In the genomic region with DNA sequence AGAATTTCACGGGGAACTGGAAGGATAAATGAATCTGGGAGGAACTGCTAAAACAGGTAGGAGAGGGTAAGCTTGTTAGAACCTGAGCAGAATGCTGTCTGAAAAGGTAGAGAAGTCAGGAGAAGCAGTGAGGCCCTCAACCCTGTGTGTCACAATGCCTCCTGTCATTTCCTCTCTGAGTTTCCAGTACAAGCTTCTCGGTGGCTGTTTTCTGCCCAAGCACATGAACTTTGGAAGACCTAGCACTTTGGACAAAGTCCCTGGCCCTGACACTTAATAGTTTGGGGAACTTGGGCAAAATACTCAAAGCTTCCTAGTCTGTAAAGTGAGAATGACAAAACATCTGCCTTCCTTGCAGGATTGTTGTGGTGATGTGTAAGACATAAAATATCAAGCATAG, we compare ENCODE assay signal across 9 cellular contexts. TPM values are rescaled to one million over a fixed set of nuclear protein-coding genes. Genes with fewer than 3 reads are reported as not detected.
A peak's percentile ranks its signal among the peaks of the same experiment; 100 is the strongest.
DNase-seq lines count a peak whose midpoint lies in the region; ATAC-seq and TF ChIP-seq lines count a peak whose summit lies in the region.
"Not testable (repeated sequence)": the region's sequence is repeated elsewhere in the genome, so short reads cannot be mapped to it uniquely, and the experiment has no call there.
"Had no signal": no experiment of that assay in that cellular context is flagged by ENCODE, and none has a peak within 500 bp of the region (broad histone marks: within the 10 kb centered on the region; RNA-seq: fewer than 3 reads in every experiment).

No MANE protein-coding gene starts in this region.

- not testable (repeated sequence) for TF ChIP-seq CTCF in left lung (IDR thresholded peaks at IDR 0.05); right lobe of liver (IDR thresholded peaks at IDR 0.05); thoracic aorta (IDR thresholded peaks at IDR 0.05)

- not testable (repeated sequence) for H3K36me3 ChIP-seq in left lung; right lobe of liver; thoracic aorta; aorta (ENCODE audit: control insufficient read depth in 1 of 2, insufficient read depth in 2 of 2, low read length in 1 of 2)

- H3K4me3 ChIP-seq in right cardiac atrium (ENCODE audit: low read length); left lung; right lobe of liver; thoracic aorta; aorta (ENCODE audit: low read length in 2 of 2): not testable (repeated sequence)

- not testable (repeated sequence) for H3K9me3 ChIP-seq in right cardiac atrium (ENCODE audit: control insufficient read depth, low read length); left lung; right lobe of liver; thoracic aorta; aorta (ENCODE audit: control insufficient read depth, low read length)

- DNase-seq in right cardiac atrium; left lung; right lobe of liver; thoracic aorta (ENCODE audit: low spot score); aorta: not testable (repeated sequence)

- not testable (repeated sequence) for TF ChIP-seq POLR2A in right lobe of liver (IDR thresholded peaks at IDR 0.05)

- H3K27ac ChIP-seq in right cardiac atrium (ENCODE audit: low read length); left lung; right lobe of liver; thoracic aorta; aorta (ENCODE audit: low read depth in 1 of 2, low read length in 2 of 2): not testable (repeated sequence)

- intact Hi-C loops in right cardiac atrium (cut with DNase I); left lung (cut with DNase I); right lobe of liver (cut with DNase I); aorta (cut with DNase I): not testable (repeated sequence)

- not testable (repeated sequence) for H3K4me1 ChIP-seq in right cardiac atrium (ENCODE audit: control insufficient read depth, insufficient read depth, low read length); left lung; right lobe of liver; thoracic aorta (ENCODE audit: control insufficient read depth in 1 of 2, low read depth in 2 of 2); aorta (ENCODE audit: control insufficient read depth in 1 of 2, insufficient read depth in 2 of 2, low read length in 2 of 2)

- H3K27me3 ChIP-seq in right cardiac atrium (ENCODE audit: control insufficient read depth, insufficient read depth); left lung; right lobe of liver; thoracic aorta (replicated peaks; ENCODE audit: insufficient read depth); aorta (ENCODE audit: control insufficient read depth in 1 of 2, insufficient read depth in 2 of 2, low read length in 1 of 2): not testable (repeated sequence)

- WGBS in right cardiac atrium, result no CpG with 5 or more reads among the region's 2 CpGs
- no CpG with 5 or more reads among the region's 2 CpGs for WGBS in right lobe of liver (ENCODE audit: insufficient coverage, low coverage, low lambda C conversion rate, missing lambda C conversion rate)
- WGBS in aorta, 2 donors, result no CpG with 5 or more reads among the region's 2 CpGs

- ATAC-seq in SK-N-SH treated with all-trans-retinoic acid at 6 μM for 48 hours (peak; percentile 43), right cardiac atrium (peak; percentile 44 to 78), left lung (peak; percentile 25), right lobe of liver (peak; percentile 62 to 97 (median 79)), thoracic aorta (ENCODE audit: insufficient number of reproducible peaks, low FRiP score, low read depth) (peak; percentile 50), aorta (ENCODE audit: low FRiP score) (peak; percentile 52)

RNA-seq across cellular contexts. Expression of a gene that starts 52.7 kb away (rescaled TPM):
- not detected for total RNA-seq in right cardiac atrium
- polyA plus RNA-seq in right cardiac atrium, result 0.14 TPM
- under 1 TPM; 0.18 to 0.70 TPM for total RNA-seq in left lung
- under 1 TPM in 2 of 6 experiments, not detected in 4; 0.17 to 0.20 TPM for total RNA-seq in right lobe of liver
- not detected for total RNA-seq in thoracic aorta
- total RNA-seq in aorta, result not detected
- polyA plus RNA-seq in aorta, result under 1 TPM in 1 of 2 donors, not detected in 1; 0.51 TPM
- total RNA-seq: CD4-positive, CD25-positive, alpha-beta regulatory T cell had no signal
- polyA plus RNA-seq: CD4-positive, alpha-beta memory T cell; CD8-positive, alpha-beta memory T cell had no signal

Comparison
In these comparisons a context has a peak if more than half of its experiments do, and no peak if none do; other contexts are left out.
1. ATAC-seq: peak in every context shown above with its lines; median percentile 79 in right lobe of liver; 61 in right cardiac atrium; 52 in aorta; 50 in thoracic aorta; 43 in SK-N-SH treated with all-trans-retinoic acid at 6 μM for 48 hours; 25 in left lung.